ENCODE assay signal across 22 cellular contexts in genomic region chr10:2978574-2979266, GRCh38.
DNase-seq lines count a peak whose midpoint lies in the region; ATAC-seq, FAIRE-seq and TF ChIP-seq lines count a peak whose summit lies in the region.
"Had no signal": no experiment of that assay in that cellular context is flagged by ENCODE, and none has a peak within 500 bp of the region (broad histone marks: within the 10 kb centered on the region; RNA-seq: fewer than 3 reads in every experiment).

No MANE protein-coding gene starts in this region.

- no peak overlapping the region for H3K4me2 ChIP-seq in H1 (ENCODE audit: insufficient read depth in 1 of 2, low read depth in 2 of 2, low read length in 2 of 2)

- no peak overlapping the region for H2BK120ac ChIP-seq in H1 (replicated peaks; ENCODE audit: low read depth, low read length)

- POLR2A ChIA-PET in H1 (lab: Charles Lee; ENCODE audit: partially characterized antibody) (no interaction called here), T-cell (lab: Charles Lee) (no interaction called here)

- no peak overlapping the region for H2BK12ac ChIP-seq in H1 (ENCODE audit: low read depth, low read length)

- no peak overlapping the region for H3K4me3 Mint-ChIP-seq in T-cell
- H3K4me3 Mint-ChIP-seq: activated CD4-positive, alpha-beta T cell treated with anti-CD3 and anti-CD28 coated beads for 36 hours; activated CD8-positive, alpha-beta memory T cell treated with anti-CD3 and anti-CD28 coated beads, Interleukin-2, amount 10 ng/mL, durations not matched to agents 7 days and 5 days; central memory CD8-positive, alpha-beta T cell; stimulated activated naive CD8-positive, alpha-beta T cell treated with anti-CD3 and anti-CD28 coated beads, Interleukin-15, Interleukin-2, amounts not matched to agents 100 ng/mL and 50 ng/mL, for 24 hours had no signal

- H4K91ac ChIP-seq in H1 (replicated peaks; ENCODE audit: insufficient read length, low read length): no peak overlapping the region

- intact Hi-C loops in stomach (cut with DNase I; ENCODE audit: low total_unique reads): no loop called here

- H3K27me3 Mint-ChIP-seq in T-cell: peaks cover 4 to 7% of the 10 kb centered on the region in 2 donors
- H3K27me3 Mint-ChIP-seq: central memory CD8-positive, alpha-beta T cell had no signal

- peaks cover 0 to 1% (median 0%) of the 10 kb centered on the region in 3 donors for H3K4me1 Mint-ChIP-seq in T-cell
- H3K4me1 Mint-ChIP-seq: activated CD8-positive, alpha-beta memory T cell treated with anti-CD3 and anti-CD28 coated beads, Interleukin-2, amount 10 ng/mL, durations not matched to agents 7 days and 5 days; central memory CD8-positive, alpha-beta T cell had no signal

- no peaks in the 10 kb centered on the region for H3K79me1 ChIP-seq in H1 (ENCODE audit: low read depth, low read length)

- no peak overlapping the region for H3K4ac ChIP-seq in H1 (replicated peaks; ENCODE audit: insufficient read length, low read depth, low read length)

- H3K23ac ChIP-seq in H1 (ENCODE audit: insufficient read length): no peak overlapping the region

- TF ChIP-seq EP300 in H1 (IDR thresholded peaks at IDR 0.05; ENCODE audit: borderline replicate concordance in 1 of 2, low read depth in 2 of 2, low read length in 2 of 2) (no peak), stomach (IDR thresholded peaks at IDR 0.05) (no peak), gastroesophageal sphincter (IDR thresholded peaks at IDR 0.05) (no peak)

- CTCF ChIA-PET in H1 (lab: Charles Lee; ENCODE audit: partially characterized antibody): interaction anchor here (0.6 to 6.0 kb wide), 19 partner anchors 10 to 142 kb away, joined by 3 to 59 read pairs (median 4); no protein-coding TSS in a partner anchor
- CTCF ChIA-PET in T-cell (lab: Charles Lee): interaction anchor here in 1 of 2 donors (0.7 kb wide), 1 partner anchor 49 kb away, joined by 7 read pairs; no protein-coding TSS in a partner anchor

- H3K9me3 ChIP-seq in H1 (ENCODE audit: insufficient read depth in 2 of 2, low read depth in 1 of 2, low read length in 1 of 2) (no peaks in the 10 kb centered on the region), stomach (no peaks in the 10 kb centered on the region), gastroesophageal sphincter (no peaks in the 10 kb centered on the region)
- H3K9me3 ChIP-seq: adrenal gland, HAP-1, MG63, upper lobe of left lung had no signal

- H3K27ac Mint-ChIP-seq in T-cell: no peak overlapping the region
- H3K27ac Mint-ChIP-seq: activated CD4-positive, alpha-beta T cell treated with anti-CD3 and anti-CD28 coated beads for 36 hours; activated CD8-positive, alpha-beta memory T cell treated with anti-CD3 and anti-CD28 coated beads, Interleukin-2, amount 10 ng/mL, durations not matched to agents 7 days and 5 days had no signal

- ATAC-seq in GM21381 (IDR thresholded peaks at IDR 0.05; ENCODE audit: unreplicated experiment): peak; percentile 55
- ATAC-seq in HG03342 (IDR thresholded peaks at IDR 0.05; ENCODE audit: unreplicated experiment): peak; percentile 53
- ATAC-seq in gastroesophageal sphincter: no peak
- ATAC-seq in T-cell (replicated peaks in 1 of 4): no peak
- ATAC-seq: activated CD4-positive, alpha-beta T cell treated with anti-CD3 and anti-CD28 coated beads for 36 hours had no signal

- H4K8ac ChIP-seq in H1 (ENCODE audit: extremely low read depth, insufficient read depth, low read length): no peak overlapping the region

- no peak overlapping the region for H3K27ac ChIP-seq in ACC112 (ENCODE audit: low read depth, low read length)
- no peak overlapping the region for H3K27ac ChIP-seq in H1 (ENCODE audit: low read depth, low read length)
- no peak overlapping the region for H3K27ac ChIP-seq in stomach
- no peak overlapping the region for H3K27ac ChIP-seq in gastroesophageal sphincter
- H3K27ac ChIP-seq: adrenal gland, C4-2B had no signal

- no peak overlapping the region for H3K14ac ChIP-seq in H1 (ENCODE audit: insufficient read length)

- no peak overlapping the region for H3K18ac ChIP-seq in H1 (ENCODE audit: extremely low read depth, low read length)

- WGBS in H1 (ENCODE audit: extremely low coverage in 1 of 2, insufficient coverage in 1 of 2, insufficient read length in 1 of 2, insufficient replicate concordance in 2 of 2, low coverage in 1 of 2, low lambda C conversion rate in 2 of 2, missing lambda C conversion rate in 1 of 2), 2 experiments: 89% methylated on average over 8 of the region's 8 CpGs; no CpG with 5 or more reads in 1 of the 2 experiments
- WGBS in stomach, 5 donors: 85 to 90% (median 86%) methylated on average over 7 to 8 of the region's 8 CpGs
- WGBS in gastroesophageal sphincter (ENCODE audit: low coverage in 1 of 2), 2 donors: 57% methylated on average over 2 of the region's 8 CpGs; no CpG with 5 or more reads in 1 of the 2 donors

- H3K4me3 ChIP-seq in ACC112 (ENCODE audit: low read depth, low read length) (no peak overlapping the region), H1 (ENCODE audit: extremely low read depth in 1 of 4, insufficient read depth in 2 of 4, low read depth in 3 of 4, low read length in 4 of 4) (no peak overlapping the region), stomach (no peak overlapping the region), gastroesophageal sphincter (no peak overlapping the region)
- H3K4me3 ChIP-seq: adrenal gland, HAP-1, lung, MG63, upper lobe of left lung had no signal

- H2AK5ac ChIP-seq in H1 (ENCODE audit: low read depth, low read length): no peak overlapping the region

- no peak for TF ChIP-seq CTCF in H1 (IDR thresholded peaks at IDR 0.05; ENCODE audit: control extremely low read depth in 1 of 3, insufficient read depth in 1 of 3, low read depth in 1 of 3, low read length in 3 of 3)
- no peak for TF ChIP-seq CTCF in stomach (IDR thresholded peaks at IDR 0.05)
- TF ChIP-seq CTCF in gastroesophageal sphincter (IDR thresholded peaks at IDR 0.05): no peak

- no peaks in the 10 kb centered on the region for H3K9me3 Mint-ChIP-seq in T-cell
- H3K9me3 Mint-ChIP-seq: central memory CD8-positive, alpha-beta T cell; stimulated activated naive CD8-positive, alpha-beta T cell treated with anti-CD3 and anti-CD28 coated beads, Interleukin-15, Interleukin-2, amounts not matched to agents 100 ng/mL and 50 ng/mL, for 24 hours had no signal

- H3K23me2 ChIP-seq in H1 (ENCODE audit: low read depth, low read length): no peaks in the 10 kb centered on the region

- H4K5ac ChIP-seq in H1 (ENCODE audit: insufficient read length, low read depth, low read length): no peak overlapping the region

- H2BK5ac ChIP-seq in H1 (ENCODE audit: low read depth, low read length): no peak overlapping the region

- H3K4me1 ChIP-seq in ACC112 (ENCODE audit: control insufficient read depth, insufficient read depth, low read length, unreplicated experiment) (peaks cover 26% of the 10 kb centered on the region), H1 (replicated peaks in 1 of 4; ENCODE audit: control insufficient read depth in 3 of 4, insufficient read depth in 4 of 4, low read length in 3 of 4) (0 out of 7 replicates have a peak, but pooled peaks cover 0 to 2% (median 0%) of the 10 kb centered on the region in 4 experiments), stomach (no peaks in the 10 kb centered on the region), gastroesophageal sphincter (no peaks in the 10 kb centered on the region)
- H3K4me1 ChIP-seq: adrenal gland, HAP-1 had no signal

- no peak for TF ChIP-seq RAD21 in H1 (IDR thresholded peaks at IDR 0.05 in 1 of 2, conservative IDR thresholded peaks at IDR 0.05 in 1 of 2; ENCODE audit: low read depth in 2 of 2, low read length in 2 of 2)

- H3K79me2 ChIP-seq in ACC112 (ENCODE audit: control insufficient read depth, insufficient read depth, low read length, unreplicated experiment) (no peaks in the 10 kb centered on the region), H1 (ENCODE audit: control insufficient read depth in 1 of 2, insufficient read depth in 2 of 2, low read length in 2 of 2) (no peaks in the 10 kb centered on the region)

- no peak overlapping the region for H3K56ac ChIP-seq in H1 (replicated peaks; ENCODE audit: insufficient read length, low read depth, low read length)

- no peak for FAIRE-seq in H1 (lab: Jason Lieb, UNC)
- no peak for FAIRE-seq in H54 (lab: Jason Lieb, UNC)

- no peak for TF ChIP-seq POLR2A in H1 (IDR thresholded peaks at IDR 0.05; ENCODE audit: control extremely low read depth in 1 of 2, low read depth in 2 of 2, low read length in 2 of 2)
- no peak for TF ChIP-seq POLR2A in stomach (IDR thresholded peaks at IDR 0.05)
- TF ChIP-seq POLR2A in H54 (IDR thresholded peaks at IDR 0.05; ENCODE audit: low read depth, low read length): no peak
- no peak for TF ChIP-seq POLR2A in gastroesophageal sphincter (IDR thresholded peaks at IDR 0.05)

- H3K36me3 Mint-ChIP-seq in T-cell: no peaks in the 10 kb centered on the region
- H3K36me3 Mint-ChIP-seq: activated CD8-positive, alpha-beta memory T cell treated with anti-CD3 and anti-CD28 coated beads, Interleukin-2, amount 10 ng/mL, durations not matched to agents 7 days and 5 days had no signal

- H3K27me3 ChIP-seq in ACC112 (ENCODE audit: insufficient read depth, low read length) (no peaks in the 10 kb centered on the region), H1 (replicated peaks in 1 of 4; ENCODE audit: control insufficient read depth in 3 of 4, extremely low read depth in 1 of 4, insufficient read depth in 3 of 4, low read length in 3 of 4) (no peaks in the 10 kb centered on the region), stomach (no peaks in the 10 kb centered on the region), gastroesophageal sphincter (no peaks in the 10 kb centered on the region)
- H3K27me3 ChIP-seq: adrenal gland, MG63, upper lobe of left lung had no signal

- no peaks in the 10 kb centered on the region for H4K20me1 ChIP-seq in H1 (replicated peaks in 1 of 2; ENCODE audit: control insufficient read depth in 1 of 2, insufficient read depth in 2 of 2, low read length in 2 of 2)

- no peaks in the 10 kb centered on the region for H3K36me3 ChIP-seq in ACC112 (ENCODE audit: insufficient read depth, low read length)
- H3K36me3 ChIP-seq in H1 (ENCODE audit: control insufficient read depth in 2 of 4, insufficient read depth in 4 of 4, low read length in 3 of 4): no peaks in the 10 kb centered on the region
- no peaks in the 10 kb centered on the region for H3K36me3 ChIP-seq in stomach
- H3K36me3 ChIP-seq in gastroesophageal sphincter: no peaks in the 10 kb centered on the region
- H3K36me3 ChIP-seq: adrenal gland, HAP-1, MG63, upper lobe of left lung had no signal

- H3K9ac ChIP-seq in H1 (replicated peaks in 1 of 4; ENCODE audit: extremely low read depth in 1 of 4, low read depth in 3 of 4, low read length in 3 of 4): no peak overlapping the region

- H2BK20ac ChIP-seq in H1 (ENCODE audit: low read length): no peak overlapping the region

- DNase-seq in H1 (ENCODE audit: low read depth in 1 of 2, low spot score in 2 of 2) (no peak), stomach (no peak), H54 (ENCODE audit: insufficient read length, low spot score) (no peak), T-cell (no peak)
- DNase-seq: activated CD4-positive, alpha-beta T cell treated with anti-CD3 and anti-CD28 coated beads for 36 hours; activated CD8-positive, alpha-beta memory T cell treated with anti-CD3 and anti-CD28 coated beads, Interleukin-2, amount 10 ng/mL, durations not matched to agents 7 days and 5 days; activated effector memory CD4-positive, alpha-beta T cell treated with Interleukin-2 at 50 U/mL for 16 hours; effector CD8-positive, alpha-beta T cell; MG63; SIG-M5; T1000 had no signal

- no peak overlapping the region for H2BK15ac ChIP-seq in H1 (ENCODE audit: low read length)

- peak overlapping the region; percentile 45 for H2AFZ ChIP-seq in ACC112 (ENCODE audit: low read length, unreplicated experiment)
- no peak overlapping the region for H2AFZ ChIP-seq in H1 (ENCODE audit: low read length)

Comparison
In these comparisons a context has a peak if more than half of its experiments do, and no peak if none do; other contexts are left out.
1. ATAC-seq: peak in GM21381 (single experiment) and HG03342 (single experiment); none in gastroesophageal sphincter (single experiment) and T-cell (0 of 4).